Comparison of ENCODE assay signal across 8 cellular contexts in the genomic region with DNA sequence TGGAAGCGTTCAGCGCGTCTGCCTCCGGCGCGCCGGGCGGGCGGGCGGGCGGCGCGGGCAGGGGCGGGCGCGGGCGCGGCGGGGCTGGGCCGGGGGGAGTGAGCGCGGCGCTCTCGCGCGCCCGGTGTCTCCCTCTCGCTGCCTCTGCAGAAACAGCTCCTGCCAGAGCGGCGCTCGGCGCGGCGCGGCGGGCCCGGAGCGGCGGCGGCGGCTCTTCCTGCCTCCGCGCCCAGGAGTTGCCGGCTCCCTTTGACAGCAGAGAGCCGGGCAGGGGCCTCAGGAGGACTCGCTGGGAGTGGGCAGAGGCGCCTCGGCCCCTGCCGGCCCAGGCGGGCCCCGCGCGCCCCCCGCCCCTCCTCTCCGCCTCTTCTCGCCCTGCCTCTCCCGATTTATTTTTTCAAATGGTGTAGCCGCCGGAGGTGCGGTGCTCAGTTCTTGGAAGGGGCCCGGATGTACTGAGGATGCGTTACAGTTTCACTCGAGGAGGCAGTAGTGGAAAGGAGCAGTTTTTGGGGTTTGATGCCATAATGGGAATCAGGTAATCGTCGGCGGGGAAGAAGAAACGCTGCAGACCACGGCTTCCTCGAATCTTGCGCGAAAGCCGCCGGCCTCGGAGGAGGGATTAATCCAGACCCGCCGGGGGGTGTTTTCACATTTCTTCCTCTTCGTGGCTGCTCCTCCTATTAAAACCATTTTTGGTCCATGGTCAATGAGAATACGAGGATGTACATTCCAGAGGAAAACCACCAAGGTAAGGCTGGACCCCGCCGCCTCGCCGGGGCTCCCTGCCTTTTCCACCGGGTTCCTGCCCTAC. TPM values are rescaled to one million over a fixed set of nuclear protein-coding genes. Genes with fewer than 3 reads are reported as not detected.
DNase-seq lines count a peak whose midpoint lies in the region; ATAC-seq and TF ChIP-seq lines count a peak whose summit lies in the region.

A gene (plus strand): TSS at position 127 of the 814 bp plus-strand sequence. CDS start 576 bp downstream, at position 703.

- no peaks in the 10 kb centered on the region for H4K20me1 ChIP-seq in DOHH2 (ENCODE audit: control insufficient read depth, insufficient read depth, low read depth, low read length)

- peaks cover 60% of the 10 kb centered on the region for H3K27me3 ChIP-seq in DOHH2 (ENCODE audit: control insufficient read depth, low read length)

- H3K27me3 Mint-ChIP-seq in endothelial cell (ENCODE audit: unreplicated experiment): peaks cover 18% of the 10 kb centered on the region
- H3K27me3 Mint-ChIP-seq in memory B cell: peaks cover 32% of the 10 kb centered on the region
- peaks cover 76% of the 10 kb centered on the region for H3K27me3 Mint-ChIP-seq in stimulated activated naive CD8-positive, alpha-beta T cell treated with anti-CD3 and anti-CD28 coated beads, Interleukin-15, amount 100 ng/mL, for 72 hours

- H3K9me3 ChIP-seq in DOHH2 (ENCODE audit: control insufficient read depth, insufficient read depth, low read length): no peaks in the 10 kb centered on the region

- no peaks in the 10 kb centered on the region for H3K79me2 ChIP-seq in DOHH2 (ENCODE audit: control insufficient read depth, low read length)

- no peaks in the 10 kb centered on the region for H3K9me3 Mint-ChIP-seq in endothelial cell (ENCODE audit: unreplicated experiment)
- H3K9me3 Mint-ChIP-seq in memory B cell: no peaks in the 10 kb centered on the region
- no peaks in the 10 kb centered on the region for H3K9me3 Mint-ChIP-seq in stimulated activated naive CD8-positive, alpha-beta T cell treated with anti-CD3 and anti-CD28 coated beads, Interleukin-15, amount 100 ng/mL, for 72 hours

- H3K27ac Mint-ChIP-seq in endothelial cell (ENCODE audit: unreplicated experiment) (no peak within 1 kb of the TSS), memory B cell (no peak within 1 kb of the TSS)
- H3K27ac Mint-ChIP-seq in stimulated activated naive CD8-positive, alpha-beta T cell treated with anti-CD3 and anti-CD28 coated beads, Interleukin-15, amount 100 ng/mL, for 72 hours: peak within 1 kb of the TSS in 1 of 2 donors; percentile 28

- peaks cover 9% of the 10 kb centered on the region for H3K4me1 ChIP-seq in DOHH2 (ENCODE audit: control insufficient read depth, low read length)

- no peak for TF ChIP-seq CTCF in DOHH2 (IDR thresholded peaks at IDR 0.05; ENCODE audit: low read depth, low read length, poor library complexity, severe bottlenecking)
- no peak for TF ChIP-seq CTCF in endothelial cell (IDR thresholded peaks at IDR 0.05; ENCODE audit: unreplicated experiment)

- peak within 1 kb of the TSS; percentile 30; the same call in 1 of the 2 replicates for H3K4me2 ChIP-seq in DOHH2 (ENCODE audit: low read length)

- no peak within 1 kb of the TSS for H3K4me3 ChIP-seq in DOHH2 (ENCODE audit: low read length)

- no peak within 1 kb of the TSS for H3K27ac ChIP-seq in DOHH2 (ENCODE audit: low read depth, low read length)

- peak within 1 kb of the TSS; percentile 93 for H3K4me3 Mint-ChIP-seq in endothelial cell (ENCODE audit: unreplicated experiment)
- H3K4me3 Mint-ChIP-seq in memory B cell: peak within 1 kb of the TSS; percentile 73
- H3K4me3 Mint-ChIP-seq in stimulated activated naive CD8-positive, alpha-beta T cell treated with anti-CD3 and anti-CD28 coated beads, Interleukin-15, amount 100 ng/mL, for 72 hours: peak within 1 kb of the TSS; percentile 81 to 86

- no peaks in the 10 kb centered on the region for H3F3A ChIP-seq in DOHH2 (ENCODE audit: control insufficient read depth, insufficient read depth)

- H3K36me3 Mint-ChIP-seq in endothelial cell (ENCODE audit: low read depth, unreplicated experiment): peaks cover 5% of the 10 kb centered on the region
- no peaks in the 10 kb centered on the region for H3K36me3 Mint-ChIP-seq in memory B cell

- DNase-seq in NCI-H1092 treated with DMSO at 0.1 percent for 48 hours (lab: John Stamatoyannopoulos, UW): peak; percentile 77
- peak; percentile 51 for DNase-seq in activated CD4-positive, alpha-beta T cell treated with anti-CD3 and anti-CD28 coated beads for 48 hours
- DNase-seq in endothelial cell (ENCODE audit: low spot score): peak; percentile 69
- no peak for DNase-seq in memory B cell (ENCODE audit: low spot score in 2 of 2)
- peak; percentile 39 for DNase-seq in stimulated activated naive CD8-positive, alpha-beta T cell treated with anti-CD3 and anti-CD28 coated beads, Interleukin-15, amount 100 ng/mL, for 72 hours

- H3K4me1 Mint-ChIP-seq in endothelial cell (ENCODE audit: unreplicated experiment) (peaks cover 17% of the 10 kb centered on the region), memory B cell (peaks cover 18% of the 10 kb centered on the region)
- peaks cover 22% of the 10 kb centered on the region for H3K4me1 Mint-ChIP-seq in stimulated activated naive CD8-positive, alpha-beta T cell treated with anti-CD3 and anti-CD28 coated beads, Interleukin-15, amount 100 ng/mL, for 72 hours

- H3K9me2 ChIP-seq in DOHH2 (replicated peaks; ENCODE audit: control insufficient read depth, low read length): no peaks in the 10 kb centered on the region

- peak; percentile 80 for ATAC-seq in memory B cell (ENCODE audit: low read depth)
- ATAC-seq in stimulated activated naive CD8-positive, alpha-beta T cell treated with anti-CD3 and anti-CD28 coated beads, Interleukin-15, amount 100 ng/mL, for 72 hours: peak; percentile 81
- no peak for ATAC-seq in HG03571 (IDR thresholded peaks at IDR 0.05; ENCODE audit: unreplicated experiment)
- ATAC-seq in HG02588 (IDR thresholded peaks at IDR 0.05; ENCODE audit: unreplicated experiment): no peak

- no peaks in the 10 kb centered on the region for H3K36me3 ChIP-seq in DOHH2 (ENCODE audit: control insufficient read depth, low read length)

RNA-seq across cellular contexts. Expression of the gene that starts here (rescaled TPM):
- 11.1 TPM for total RNA-seq in endothelial cell (ENCODE audit: unreplicated experiment)

Comparison
In these comparisons a context has a peak if more than half of its experiments do, and no peak if none do; other contexts are left out.
1. DNase-seq: peak in NCI-H1092 treated with DMSO at 0.1 percent for 48 hours (single experiment), activated CD4-positive, alpha-beta T cell treated with anti-CD3 and anti-CD28 coated beads for 48 hours (single experiment), endothelial cell (single experiment) and stimulated activated naive CD8-positive, alpha-beta T cell treated with anti-CD3 and anti-CD28 coated beads, Interleukin-15, amount 100 ng/mL, for 72 hours (2 of 2); none in memory B cell (0 of 2).
2. ATAC-seq: peak in memory B cell (single experiment) and stimulated activated naive CD8-positive, alpha-beta T cell treated with anti-CD3 and anti-CD28 coated beads, Interleukin-15, amount 100 ng/mL, for 72 hours (single experiment); none in HG03571 (single experiment) and HG02588 (single experiment).
3. Peak in every context shown above with its lines, with median percentiles within 50 percentile points of each other: H3K4me3 Mint-ChIP-seq.